1 cellular context compared by ENCODE assay signal in genomic region chr2:241211276-241211675, GRCh38.
TF ChIP-seq lines count a peak whose summit lies in the region.

No MANE protein-coding gene starts in this region.

TF ChIP-seq in GM12878, 131 proteins besides CTCF, POLR2A, EP300 and RAD21 (continued from another document):
- TF ChIP-seq ZBTB4 (CRISPR knock-in tag; IDR thresholded peaks at IDR 0.05) (no peak), ZNF274 (IDR thresholded peaks at IDR 0.05; ENCODE audit: insufficient read depth, insufficient read length) (no peak), ZBED1 (IDR thresholded peaks at IDR 0.05; ENCODE audit: borderline replicate concordance) (no peak), RFX5 (IDR thresholded peaks at IDR 0.05; ENCODE audit: low read depth, low read length) (no peak), ZNF384 (IDR thresholded peaks at IDR 0.05; ENCODE audit: borderline replicate concordance, low read depth, low read length) (no peak), HDAC6 (IDR thresholded peaks at IDR 0.05; ENCODE audit: unreplicated experiment) (no peak), BHLHE40 (IDR thresholded peaks at IDR 0.05; ENCODE audit: borderline replicate concordance in 1 of 2, low read depth in 2 of 2, low read length in 1 of 2) (no peak), E2F8 (IDR thresholded peaks at IDR 0.05; ENCODE audit: low read depth, partially characterized antibody) (no peak)
